ENCODE assay signal across 4 cellular contexts in genomic region chr5:141184117-141184855, GRCh38. TPM values are rescaled to one million over a fixed set of nuclear protein-coding genes. Genes with fewer than 3 reads are reported as not detected.
"Had no signal": no experiment of that assay in that cellular context is flagged by ENCODE, and none has a peak within 500 bp of the region (broad histone marks: within the 10 kb centered on the region; RNA-seq: fewer than 3 reads in every experiment).

No MANE protein-coding gene starts in this region.

RNA-seq across cellular contexts. Expression of gene PCDHB16, which starts 2.1 kb away (rescaled TPM):
- total RNA-seq: HT1080 had no signal
- polyA plus RNA-seq: IgD-negative memory B cell had no signal

RNA-seq across cellular contexts. Expression of gene PCDHB9, which starts 2.7 kb away (rescaled TPM):
- total RNA-seq: H7, HT1080 had no signal

RNA-seq across cellular contexts. Expression of gene PCDHB8, which starts 6.7 kb away (rescaled TPM):
- total RNA-seq: H7, HT1080 had no signal
- polyA plus RNA-seq: IgD-negative memory B cell had no signal

RNA-seq across cellular contexts. Expression of gene PCDHB10, which starts 7.9 kb away (rescaled TPM):
- total RNA-seq: HepG2 had no signal
- polyA plus RNA-seq: IgD-negative memory B cell had no signal

RNA-seq across cellular contexts. Expression of gene PCDHB7, which starts 11.8 kb away (rescaled TPM):
- polyA plus RNA-seq: IgD-negative memory B cell had no signal
